ENCODE assay signal across 1 cellular context in the genomic region with DNA sequence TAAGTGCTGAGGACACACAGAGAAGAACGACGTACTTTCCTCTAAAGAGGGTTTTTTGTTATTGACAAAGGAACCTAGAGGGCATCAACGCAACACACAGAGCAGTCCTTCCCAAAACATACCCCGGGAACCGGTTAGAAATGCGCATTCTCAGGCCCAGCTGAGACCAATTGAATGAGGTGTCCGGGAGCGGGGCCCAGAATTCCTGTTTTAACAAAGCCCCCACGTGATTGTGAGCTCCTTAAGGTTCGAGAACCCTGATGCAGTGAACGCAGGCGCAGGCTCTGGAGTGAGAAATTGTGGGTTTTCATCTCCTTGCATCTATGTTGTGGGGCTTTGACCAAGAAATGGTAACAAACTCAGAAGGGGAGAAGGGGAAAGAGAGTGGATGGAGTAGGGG.
TF ChIP-seq lines count a peak whose summit lies in the region.

No MANE protein-coding gene starts in this region.

TF ChIP-seq in WTC11, 78 proteins besides CTCF, POLR2A, EP300 and RAD21 (continued from another document):
- TF ChIP-seq, protein P1, sequence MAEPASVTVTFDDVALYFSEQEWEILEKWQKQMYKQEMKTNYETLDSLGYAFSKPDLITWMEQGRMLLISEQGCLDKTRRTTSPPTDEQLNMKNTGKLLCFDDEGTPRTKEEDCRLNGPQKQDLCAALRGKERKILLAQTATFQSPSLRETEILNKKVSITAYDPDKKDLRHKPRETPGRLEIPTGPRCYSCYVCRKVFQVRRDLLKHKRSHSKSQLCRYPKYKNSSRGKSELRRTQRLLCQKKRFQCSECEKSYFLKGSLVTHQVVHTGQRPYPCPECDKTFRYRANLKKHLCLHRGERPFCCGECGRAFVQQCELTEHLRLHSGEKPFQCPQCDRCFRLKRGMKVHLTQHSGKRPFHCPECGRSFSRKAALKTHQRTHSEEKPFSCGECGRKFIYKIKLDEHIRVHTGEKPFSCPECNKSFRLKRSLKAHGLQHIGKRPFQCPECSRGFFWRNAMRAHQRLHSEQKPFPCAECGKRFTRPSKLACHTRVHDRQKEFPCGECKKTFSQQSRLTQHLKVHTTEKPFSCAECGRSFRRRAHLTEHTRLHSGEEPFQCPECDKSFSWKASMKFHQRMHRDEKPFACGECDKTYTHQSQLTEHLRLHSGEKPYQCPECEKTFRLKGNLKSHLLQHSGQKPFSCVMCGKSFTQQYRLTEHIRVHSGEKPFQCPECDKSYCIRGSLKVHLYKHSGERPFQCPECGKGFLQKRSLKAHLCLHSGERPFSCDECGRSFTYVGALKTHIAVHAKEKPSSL (CRISPR knock-in tag; conservative IDR thresholded peaks at IDR 0.05): no peak
- peak; percentile 58 for TF ChIP-seq USF1 (CRISPR knock-in tag; IDR thresholded peaks at IDR 0.05)
- TF ChIP-seq, protein P2, sequence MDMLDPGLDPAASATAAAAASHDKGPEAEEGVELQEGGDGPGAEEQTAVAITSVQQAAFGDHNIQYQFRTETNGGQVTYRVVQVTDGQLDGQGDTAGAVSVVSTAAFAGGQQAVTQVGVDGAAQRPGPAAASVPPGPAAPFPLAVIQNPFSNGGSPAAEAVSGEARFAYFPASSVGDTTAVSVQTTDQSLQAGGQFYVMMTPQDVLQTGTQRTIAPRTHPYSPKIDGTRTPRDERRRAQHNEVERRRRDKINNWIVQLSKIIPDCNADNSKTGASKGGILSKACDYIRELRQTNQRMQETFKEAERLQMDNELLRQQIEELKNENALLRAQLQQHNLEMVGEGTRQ (CRISPR knock-in tag; IDR thresholded peaks at IDR 0.05): peak; percentile 75
- TF ChIP-seq, protein P3, sequence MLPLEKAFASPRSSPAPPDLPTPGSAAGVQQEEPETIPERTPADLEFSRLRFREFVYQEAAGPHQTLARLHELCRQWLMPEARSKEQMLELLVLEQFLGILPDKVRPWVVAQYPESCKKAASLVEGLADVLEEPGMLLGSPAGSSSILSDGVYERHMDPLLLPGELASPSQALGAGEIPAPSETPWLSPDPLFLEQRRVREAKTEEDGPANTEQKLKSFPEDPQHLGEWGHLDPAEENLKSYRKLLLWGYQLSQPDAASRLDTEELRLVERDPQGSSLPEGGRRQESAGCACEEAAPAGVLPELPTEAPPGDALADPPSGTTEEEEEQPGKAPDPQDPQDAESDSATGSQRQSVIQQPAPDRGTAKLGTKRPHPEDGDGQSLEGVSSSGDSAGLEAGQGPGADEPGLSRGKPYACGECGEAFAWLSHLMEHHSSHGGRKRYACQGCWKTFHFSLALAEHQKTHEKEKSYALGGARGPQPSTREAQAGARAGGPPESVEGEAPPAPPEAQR (CRISPR knock-in tag; IDR thresholded peaks at IDR 0.05): no peak
- no peak for TF ChIP-seq NFYB (CRISPR knock-in tag; conservative IDR thresholded peaks at IDR 0.05; ENCODE audit: low read depth)
- no peak for TF ChIP-seq NFATC4 (CRISPR knock-in tag; IDR thresholded peaks at IDR 0.05)
- no peak for TF ChIP-seq IRF2 (CRISPR knock-in tag; IDR thresholded peaks at IDR 0.05; ENCODE audit: borderline replicate concordance, low read depth)
